Comparison of ENCODE assay signal across 7 cellular contexts in genomic region chr9:128341435-128341849, GRCh38. TPM values are rescaled to one million over a fixed set of nuclear protein-coding genes. Genes with fewer than 3 reads are reported as not detected.
A peak's percentile ranks its signal among the peaks of the same experiment; 100 is the strongest.
DNase-seq lines count a peak whose midpoint lies in the region; ATAC-seq and TF ChIP-seq lines count a peak whose summit lies in the region.

No MANE protein-coding gene starts in this region.

- H3K4me3 ChIP-seq in uterus = peak overlapping the region; percentile 69 to 88

- H3K36me3 ChIP-seq in uterus = no peaks in the 10 kb centered on the region

- H3K9me3 Mint-ChIP-seq in activated naive CD8-positive, alpha-beta T cell treated with anti-CD3 and anti-CD28 coated beads, Interleukin-2, amount 10 ng/mL, durations not matched to agents 7 days and 5 days = no peaks in the 10 kb centered on the region

- ATAC-seq in activated naive CD8-positive, alpha-beta T cell treated with anti-CD3 and anti-CD28 coated beads, Interleukin-2, amount 10 ng/mL, durations not matched to agents 7 days and 5 days (ENCODE audit: low read depth) = peak; percentile 57
- peak; percentile 67 to 71 for ATAC-seq in left cardiac atrium

- no peaks in the 10 kb centered on the region for H3K9me3 ChIP-seq in uterus

- peaks cover 4% of the 10 kb centered on the region for H3K4me1 Mint-ChIP-seq in activated naive CD8-positive, alpha-beta T cell treated with anti-CD3 and anti-CD28 coated beads, Interleukin-2, amount 10 ng/mL, durations not matched to agents 7 days and 5 days

- intact Hi-C loops in left cardiac atrium (cut with DNase I) = loop anchor here in 1 of 2 donors (5.0 kb wide), 1 partner anchor 44 kb away; no protein-coding TSS in a partner anchor
- intact Hi-C loops in uterus (cut with DNase I; ENCODE audit: low total_unique reads) = no loop called here

- H3K27me3 ChIP-seq in uterus = no peaks in the 10 kb centered on the region

- no peak for TF ChIP-seq POLR2A in uterus (IDR thresholded peaks at IDR 0.05)

- H3K27ac Mint-ChIP-seq in activated naive CD8-positive, alpha-beta T cell treated with anti-CD3 and anti-CD28 coated beads, Interleukin-2, amount 10 ng/mL, durations not matched to agents 7 days and 5 days = peak overlapping the region; percentile 81

- H3K27me3 Mint-ChIP-seq in activated naive CD8-positive, alpha-beta T cell treated with anti-CD3 and anti-CD28 coated beads, Interleukin-2, amount 10 ng/mL, durations not matched to agents 7 days and 5 days = no peaks in the 10 kb centered on the region

- peaks cover 0 to 12% of the 10 kb centered on the region in 2 donors for H3K4me1 ChIP-seq in uterus

- H3K27ac ChIP-seq in uterus = peak overlapping the region in 1 of 2 donors; percentile 71

- DNase-seq in M059J (ENCODE audit: low read depth) (peak; percentile 82), SKM-1 treated with dmso at 0.1 percent for 144 hours (lab: John Stamatoyannopoulos, UW; ENCODE audit: unreplicated experiment) (peak; percentile 60), left cardiac atrium (peak; percentile 65), putamen (ENCODE audit: low spot score) (peak; percentile 34), uterus (peak; percentile 46 to 54)
- DNase-seq in activated naive CD8-positive, alpha-beta T cell treated with anti-CD3 and anti-CD28 coated beads, Interleukin-2, amount 10 ng/mL, durations not matched to agents 7 days and 5 days = peak; percentile 70

- TF ChIP-seq CTCF in GM12873 (IDR thresholded peaks at IDR 0.05; ENCODE audit: insufficient read depth, low read depth, low read length, missing control alignments) (peak; percentile 79), uterus (IDR thresholded peaks at IDR 0.05) (peak; percentile 25 to 58 (median 51))

- H3K36me3 Mint-ChIP-seq in activated naive CD8-positive, alpha-beta T cell treated with anti-CD3 and anti-CD28 coated beads, Interleukin-2, amount 10 ng/mL, durations not matched to agents 7 days and 5 days = no peaks in the 10 kb centered on the region

- POLR2A ChIA-PET in activated naive CD8-positive, alpha-beta T cell treated with anti-CD3 and anti-CD28 coated beads, Interleukin-2, amount 10 ng/mL, durations not matched to agents 7 days and 5 days (lab: Charles Lee) = interaction anchor here (1.0 kb wide), 1 partner anchor 29 kb away, joined by 4 read pairs; the partner anchor contains the start of gene URM1

- H3K4me3 Mint-ChIP-seq in activated naive CD8-positive, alpha-beta T cell treated with anti-CD3 and anti-CD28 coated beads, Interleukin-2, amount 10 ng/mL, durations not matched to agents 7 days and 5 days = peak overlapping the region; percentile 92

RNA-seq across cellular contexts. Expression of gene SLC27A4, which starts 1.1 kb away (rescaled TPM):
- total RNA-seq in M059J (2014; rRNA removed; shearing (Covaris generic)) = 21.3 and 23.7 TPM in 2 replicates
- total RNA-seq in activated naive CD8-positive, alpha-beta T cell treated with anti-CD3 and anti-CD28 coated beads, Interleukin-2, amount 10 ng/mL, durations not matched to agents 7 days and 5 days = 10 to 100 TPM; 13.6 to 13.9 TPM
- total RNA-seq in left cardiac atrium (10 to 100 TPM; 17.6 to 21.7 TPM), uterus (10 to 100 TPM in 2 of 4 donors, 1 to 10 TPM in 2; 4.6 to 22.7 (median 9.5) TPM)

RNA-seq across cellular contexts. Expression of gene COQ4, which starts 18.8 kb away (rescaled TPM):
- total RNA-seq in M059J (2014; rRNA removed; shearing (Covaris generic)) = 54.8 and 59.2 TPM in 2 replicates
- 10 to 100 TPM; 34.9 to 35.1 TPM for total RNA-seq in activated naive CD8-positive, alpha-beta T cell treated with anti-CD3 and anti-CD28 coated beads, Interleukin-2, amount 10 ng/mL, durations not matched to agents 7 days and 5 days
- 10 to 100 TPM; 21.2 to 27.7 TPM for total RNA-seq in left cardiac atrium
- 10 to 100 TPM in 3 of 4 donors, 1 to 10 TPM in 1; 3.2 to 37.9 (median 29.6) TPM for total RNA-seq in uterus

RNA-seq across cellular contexts. Expression of gene TRUB2, which starts 19.2 kb away (rescaled TPM):
- total RNA-seq in M059J (2014; rRNA removed; shearing (Covaris generic)) = 12.4 and 19.2 TPM in 2 replicates
- 10 to 100 TPM; 18.7 to 21.0 TPM for total RNA-seq in activated naive CD8-positive, alpha-beta T cell treated with anti-CD3 and anti-CD28 coated beads, Interleukin-2, amount 10 ng/mL, durations not matched to agents 7 days and 5 days
- total RNA-seq in left cardiac atrium (10 to 100 TPM; 23.0 to 26.6 TPM), uterus (10 to 100 TPM in 2 of 4 donors, 1 to 10 TPM in 1, under 1 TPM in 1; 0.29 to 14.0 (median 9.7) TPM)

RNA-seq across cellular contexts. Expression of gene URM1, which starts 29.7 kb away (rescaled TPM):
- total RNA-seq in M059J (2014; rRNA removed; shearing (Covaris generic)) = 40.8 and 50.7 TPM in 2 replicates
- 10 to 100 TPM; 60.7 to 63.4 TPM for total RNA-seq in activated naive CD8-positive, alpha-beta T cell treated with anti-CD3 and anti-CD28 coated beads, Interleukin-2, amount 10 ng/mL, durations not matched to agents 7 days and 5 days
- 10 to 100 TPM; 49.8 to 58.0 TPM for total RNA-seq in left cardiac atrium
- 10 to 100 TPM in 3 of 4 donors, 1 to 10 TPM in 1; 6.7 to 32.0 (median 22.4) TPM for total RNA-seq in uterus
